Comparison of ENCODE assay signal across 15 cellular contexts in the genomic region with DNA sequence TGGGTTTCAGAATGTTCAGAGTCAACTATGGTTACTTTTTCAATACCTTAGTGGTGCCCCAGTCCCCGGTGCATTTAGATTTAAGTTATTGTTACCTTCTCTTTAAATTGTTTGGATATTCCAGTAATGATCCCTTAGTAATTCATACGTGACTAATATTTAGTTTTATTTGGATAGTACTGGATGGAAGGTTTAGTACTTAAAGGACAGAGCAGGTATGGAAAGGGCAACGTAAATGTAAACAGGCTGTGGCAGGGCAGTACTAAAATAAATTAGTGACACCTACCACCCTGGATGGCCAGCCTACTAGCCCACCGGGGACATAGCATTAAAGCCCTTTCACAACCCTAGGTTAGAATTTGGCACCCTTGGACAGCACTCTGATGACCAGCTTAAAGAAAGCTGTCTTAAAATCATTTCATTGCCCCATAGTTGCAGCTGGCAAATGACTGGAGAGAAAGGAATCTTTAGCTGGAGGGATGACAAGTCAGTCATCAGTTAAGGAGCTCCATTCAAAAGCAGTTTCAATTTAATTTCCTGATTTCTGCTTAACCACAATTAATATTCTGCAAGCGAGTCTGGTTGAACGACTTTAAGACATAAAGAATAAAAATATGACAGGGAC. TPM values are rescaled to one million over a fixed set of nuclear protein-coding genes. Genes with fewer than 3 reads are reported as not detected.
DNase-seq lines count a peak whose midpoint lies in the region; ATAC-seq and TF ChIP-seq lines count a peak whose summit lies in the region.
"Had no signal": no experiment of that assay in that cellular context is flagged by ENCODE, and none has a peak within 500 bp of the region (broad histone marks: within the 10 kb centered on the region; RNA-seq: fewer than 3 reads in every experiment).

No MANE protein-coding gene starts in this region.

- H3K4me1 Mint-ChIP-seq in activated T-cell treated with anti-CD3 and anti-CD28 coated beads, Interleukin-2, amount 50 U/mL, for 72 hours (ENCODE audit: low read depth), result no peaks in the 10 kb centered on the region

- no peaks in the 10 kb centered on the region for H3K9me3 Mint-ChIP-seq in activated T-cell treated with anti-CD3 and anti-CD28 coated beads, Interleukin-2, amount 50 U/mL, for 72 hours

- H3K4me3 Mint-ChIP-seq in activated T-cell treated with anti-CD3 and anti-CD28 coated beads, Interleukin-2, amount 50 U/mL, for 72 hours, result no peak overlapping the region
- H3K4me3 Mint-ChIP-seq: activated naive CD8-positive, alpha-beta T cell had no signal

- H3K4me3 ChIP-seq in coronary artery, result peak overlapping the region; percentile 31

- H3K36me3 Mint-ChIP-seq in activated T-cell treated with anti-CD3 and anti-CD28 coated beads, Interleukin-2, amount 50 U/mL, for 72 hours (ENCODE audit: insufficient read depth in 2 of 2), result no peaks in the 10 kb centered on the region
- H3K36me3 Mint-ChIP-seq: activated naive CD8-positive, alpha-beta T cell had no signal

- no peak overlapping the region for H3K27ac Mint-ChIP-seq in activated T-cell treated with anti-CD3 and anti-CD28 coated beads, Interleukin-2, amount 50 U/mL, for 72 hours
- H3K27ac Mint-ChIP-seq: activated naive CD8-positive, alpha-beta T cell had no signal

- DNase-seq in AG20443 (ENCODE audit: low spot score) (peak; percentile 47), NCI-H226 (peak; percentile 44), coronary artery (ENCODE audit: low spot score) (no peak), myocyte (ENCODE audit: low read depth) (peak; percentile 46), HuH-7 (ENCODE audit: low spot score) (no peak), NCI-H1694 (lab: John Stamatoyannopoulos, UW) (no peak), OCI-M2 (lab: John Stamatoyannopoulos, UW; ENCODE audit: unreplicated experiment) (no peak)
- DNase-seq in activated T-cell treated with anti-CD3 and anti-CD28 coated beads, Interleukin-2, amount 50 U/mL, for 72 hours, result no peak
- DNase-seq: effector memory CD4-positive, alpha-beta T cell; mesendoderm; NCI-H2227 treated with DMSO at 0.1 percent for 48 hours; RPMI8226; stimulated activated naive CD8-positive, alpha-beta T cell treated with anti-CD3 and anti-CD28 coated beads, Interleukin-15, Interleukin-2, amounts not matched to agents 100 U/mL and 50 U/mL, for 24 hours had no signal

- peak overlapping the region in 1 of 2 donors; percentile 32 for H3K27ac ChIP-seq in coronary artery
- H3K27ac ChIP-seq: C4-2B had no signal

- H3K27me3 Mint-ChIP-seq in activated T-cell treated with anti-CD3 and anti-CD28 coated beads, Interleukin-2, amount 50 U/mL, for 72 hours (ENCODE audit: low read depth), result peaks cover 46% of the 10 kb centered on the region

- TF ChIP-seq CTCF in coronary artery (IDR thresholded peaks at IDR 0.05), result no peak

- no peak for ATAC-seq in activated T-cell treated with anti-CD3 and anti-CD28 coated beads, Interleukin-2, amount 50 U/mL, for 72 hours (replicated peaks in 1 of 2)
- ATAC-seq: stimulated activated naive CD8-positive, alpha-beta T cell treated with anti-CD3 and anti-CD28 coated beads, Interleukin-15, Interleukin-2, amounts not matched to agents 100 U/mL and 50 U/mL, for 24 hours had no signal

RNA-seq across cellular contexts. Expression of a gene that starts 16.4 kb away (rescaled TPM):
- 0.56 TPM in 1 of 2 replicates, not detected in the other for total RNA-seq in myocyte
- 0.06 TPM for polyA plus RNA-seq in myocyte (2012)
- total RNA-seq in activated T-cell treated with anti-CD3 and anti-CD28 coated beads, Interleukin-2, amount 50 U/mL, for 72 hours, result not detected

RNA-seq across cellular contexts. Expression of a gene that starts 39.0 kb away (rescaled TPM):
- total RNA-seq in myocyte, result 2.1 and 2.9 TPM in 2 replicates
- 0.26 TPM for polyA plus RNA-seq in myocyte (2012)
- total RNA-seq in activated T-cell treated with anti-CD3 and anti-CD28 coated beads, Interleukin-2, amount 50 U/mL, for 72 hours, result under 1 TPM; 0.88 to 0.96 TPM

Comparison
In these comparisons a context has a peak if more than half of its experiments do, and no peak if none do; other contexts are left out.
1. DNase-seq: peak in AG20443 (single experiment), NCI-H226 (single experiment) and myocyte (single experiment); none in coronary artery (single experiment), HuH-7 (single experiment), NCI-H1694 (single experiment), activated T-cell treated with anti-CD3 and anti-CD28 coated beads, Interleukin-2, amount 50 U/mL, for 72 hours (0 of 2) and OCI-M2 (single experiment).